25 cellular contexts compared by ENCODE assay signal in genomic region chr12:49259452-49259851, GRCh38. TPM values are rescaled to one million over a fixed set of nuclear protein-coding genes. Genes with fewer than 3 reads are reported as not detected.
A peak's percentile ranks its signal among the peaks of the same experiment; 100 is the strongest.
DNase-seq lines count a peak whose midpoint lies in the region; ATAC-seq and TF ChIP-seq lines count a peak whose summit lies in the region.
"Had no signal": no experiment of that assay in that cellular context is flagged by ENCODE, and none has a peak within 500 bp of the region (broad histone marks: within the 10 kb centered on the region; RNA-seq: fewer than 3 reads in every experiment).

No MANE protein-coding gene starts in this region.

- no peaks in the 10 kb centered on the region for H3K9me3 Mint-ChIP-seq in dendritic cell treated with granulocyte-macrophage colony-stimulating factor and Interleukin-4, amounts not matched to agents 40 ng/mL and 50 ng/mL, for 4 days
- H3K9me3 Mint-ChIP-seq in mesothelial cell of epicardium, result no peaks in the 10 kb centered on the region
- H3K9me3 Mint-ChIP-seq: activated CD4-positive, alpha-beta T cell treated with anti-CD3 and anti-CD28 coated beads, Interleukin-2, amount 10 ng/mL, durations not matched to agents 24 days and 14 days; activated naive CD4-positive, alpha-beta T cell treated with anti-CD3 and anti-CD28 coated beads, Interleukin-2, amount 50 U/mL, for 72 hours; activated T-helper 1 cell treated with anti-CD3 and anti-CD28 coated beads, Interleukin-12 subunit alpha, Interleukin-12 subunit beta, Interleukin-2, Interleukin-4 antibody, amounts not matched to agents 30 ng/mL and 10 ng/mL and 1 ng/mL, durations not matched to agents 14 hours and 24 hours and 36 hours; effector memory CD8-positive, alpha-beta T cell had no signal

- no peaks in the 10 kb centered on the region for H3K36me3 ChIP-seq in left ventricle myocardium inferior
- H3K36me3 ChIP-seq: thyroid gland had no signal

- no peak for TF ChIP-seq POLR2A in erythroblast (IDR thresholded peaks at IDR 0.05; ENCODE audit: low read length)

- H3K27me3 ChIP-seq in left ventricle myocardium inferior (ENCODE audit: low read depth) (no peaks in the 10 kb centered on the region), dorsolateral prefrontal cortex (peaks cover 0 to 13% (median 0%) of the 10 kb centered on the region in 45 donors)
- H3K27me3 ChIP-seq: thyroid gland had no signal

- H3K27ac Mint-ChIP-seq in dendritic cell treated with granulocyte-macrophage colony-stimulating factor and Interleukin-4, amounts not matched to agents 40 ng/mL and 50 ng/mL, for 4 days, result peak overlapping the region; percentile 67
- H3K27ac Mint-ChIP-seq in mesothelial cell of epicardium, result peak overlapping the region; percentile 51
- H3K27ac Mint-ChIP-seq: activated CD4-positive, alpha-beta T cell treated with anti-CD3 and anti-CD28 coated beads, Interleukin-2, amount 10 ng/mL, durations not matched to agents 24 days and 14 days; activated CD8-positive, alpha-beta memory T cell treated with anti-CD3 and anti-CD28 coated beads, Interleukin-2, amount 10 ng/mL, durations not matched to agents 7 days and 5 days; activated naive CD4-positive, alpha-beta T cell treated with anti-CD3 and anti-CD28 coated beads, Interleukin-2, amount 50 U/mL, for 72 hours; activated T-helper 1 cell treated with anti-CD3 and anti-CD28 coated beads, Interleukin-12 subunit alpha, Interleukin-12 subunit beta, Interleukin-2, Interleukin-4 antibody, amounts not matched to agents 30 ng/mL and 10 ng/mL and 1 ng/mL, durations not matched to agents 14 hours and 24 hours and 36 hours; effector memory CD8-positive, alpha-beta T cell; stimulated activated naive B cell treated with anti-CD40 and anti-IgM and Interleukin-4, amounts not matched to agents 10 μg/mL and 1 μg/mL and 100 μg/mL, for 72 hours had no signal

- H3K4me3 ChIP-seq in left ventricle myocardium inferior (no peak overlapping the region), dorsolateral prefrontal cortex (no peak overlapping the region)
- H3K4me3 ChIP-seq: thyroid gland had no signal

- DNase-seq in left ventricle myocardium inferior (no peak), Right ventricle myocardium superior (no peak), mesothelial cell of epicardium (ENCODE audit: low spot score in 2 of 2, unreplicated experiment in 2 of 2) (no peak), dorsolateral prefrontal cortex (no peak), GM13977 (ENCODE audit: low spot score) (no peak), erythroblast (lab: John Stamatoyannopoulos, UW) (no peak)
- DNase-seq: activated CD4-positive, alpha-beta T cell treated with anti-CD3 and anti-CD28 coated beads, Interleukin-2, amount 10 ng/mL, durations not matched to agents 24 days and 14 days; activated CD8-positive, alpha-beta memory T cell treated with anti-CD3 and anti-CD28 coated beads, Interleukin-2, amount 10 ng/mL, durations not matched to agents 7 days and 5 days; C1 segment of cervical spinal cord; effector memory CD8-positive, alpha-beta T cell; left ventricle myocardium superior; NCI-H1105; NCI-H2081; SIG-M5; stimulated activated CD4-positive, alpha-beta T cell treated with anti-CD3 and anti-CD28 coated beads, Interleukin-2, amount 100 ng/mL, for 48 hours; stimulated activated naive B cell treated with anti-CD40 and anti-IgM and Interleukin-4, amounts not matched to agents 10 μg/mL and 1 μg/mL and 100 μg/mL, for 72 hours; thyroid gland had no signal

- intact Hi-C loops in left ventricle myocardium inferior (cut with micrococcal nuclease), result no loop called here
- intact Hi-C loops in Right ventricle myocardium superior (cut with DNase I), result no loop called here
- intact Hi-C loops in dendritic cell treated with granulocyte-macrophage colony-stimulating factor and Interleukin-4, amounts not matched to agents 40 ng/mL and 50 ng/mL, for 4 days (cut with micrococcal nuclease), result no loop called here
- intact Hi-C loops in dorsolateral prefrontal cortex (cut with DNase I), result no loop called here

- H3K4me3 Mint-ChIP-seq in dendritic cell treated with granulocyte-macrophage colony-stimulating factor and Interleukin-4, amounts not matched to agents 40 ng/mL and 50 ng/mL, for 4 days, result no peak overlapping the region
- H3K4me3 Mint-ChIP-seq in mesothelial cell of epicardium, result no peak overlapping the region
- H3K4me3 Mint-ChIP-seq: activated CD4-positive, alpha-beta T cell treated with anti-CD3 and anti-CD28 coated beads, Interleukin-2, amount 10 ng/mL, durations not matched to agents 24 days and 14 days; activated CD8-positive, alpha-beta memory T cell treated with anti-CD3 and anti-CD28 coated beads, Interleukin-2, amount 10 ng/mL, durations not matched to agents 7 days and 5 days; activated T-helper 1 cell treated with anti-CD3 and anti-CD28 coated beads, Interleukin-12 subunit alpha, Interleukin-12 subunit beta, Interleukin-2, Interleukin-4 antibody, amounts not matched to agents 30 ng/mL and 10 ng/mL and 1 ng/mL, durations not matched to agents 14 hours and 24 hours and 36 hours; effector memory CD8-positive, alpha-beta T cell; stimulated activated naive B cell treated with anti-CD40 and anti-IgM and Interleukin-4, amounts not matched to agents 10 μg/mL and 1 μg/mL and 100 μg/mL, for 72 hours had no signal

- no peaks in the 10 kb centered on the region for H3K9me3 ChIP-seq in left ventricle myocardium inferior (replicated peaks)
- H3K9me3 ChIP-seq: thyroid gland had no signal

- H3K27ac ChIP-seq in left ventricle myocardium inferior (replicated peaks) (peak overlapping the region; percentile 31), dorsolateral prefrontal cortex (peak overlapping the region in 2 of 59 donors; percentile 33 to 62)

- H3K36me3 Mint-ChIP-seq in dendritic cell treated with granulocyte-macrophage colony-stimulating factor and Interleukin-4, amounts not matched to agents 40 ng/mL and 50 ng/mL, for 4 days (ENCODE audit: low read depth), result peaks cover 6% of the 10 kb centered on the region
- no peaks in the 10 kb centered on the region for H3K36me3 Mint-ChIP-seq in mesothelial cell of epicardium

- H3K4me1 ChIP-seq in left ventricle myocardium inferior, result peaks cover 20% of the 10 kb centered on the region
- H3K4me1 ChIP-seq: thyroid gland had no signal

- H3K27me3 Mint-ChIP-seq in dendritic cell treated with granulocyte-macrophage colony-stimulating factor and Interleukin-4, amounts not matched to agents 40 ng/mL and 50 ng/mL, for 4 days, result no peaks in the 10 kb centered on the region
- no peaks in the 10 kb centered on the region for H3K27me3 Mint-ChIP-seq in mesothelial cell of epicardium (ENCODE audit: low read depth)
- H3K27me3 Mint-ChIP-seq: activated CD4-positive, alpha-beta T cell treated with anti-CD3 and anti-CD28 coated beads, Interleukin-2, amount 10 ng/mL, durations not matched to agents 24 days and 14 days; activated CD8-positive, alpha-beta memory T cell treated with anti-CD3 and anti-CD28 coated beads, Interleukin-2, amount 10 ng/mL, durations not matched to agents 7 days and 5 days; effector memory CD8-positive, alpha-beta T cell; stimulated activated naive B cell treated with anti-CD40 and anti-IgM and Interleukin-4, amounts not matched to agents 10 μg/mL and 1 μg/mL and 100 μg/mL, for 72 hours had no signal

- in situ Hi-C loops in GM13977 (cut with MboI; ENCODE audit: low pct_unique_long_range_greater_than_20kb, low sequenced_read_pairs, unreplicated experiment), result no loop called here

- ATAC-seq in Right ventricle myocardium superior (ENCODE audit: poor library complexity) (no peak), HG03439 (IDR thresholded peaks at IDR 0.05; ENCODE audit: unreplicated experiment) (no peak)
- ATAC-seq: activated CD8-positive, alpha-beta memory T cell treated with anti-CD3 and anti-CD28 coated beads, Interleukin-2, amount 10 ng/mL, durations not matched to agents 7 days and 5 days; activated naive CD4-positive, alpha-beta T cell treated with anti-CD3 and anti-CD28 coated beads, Interleukin-2, amount 50 U/mL, for 72 hours; effector memory CD8-positive, alpha-beta T cell; left ventricle myocardium superior; stimulated activated naive B cell treated with anti-CD40 and anti-IgM and Interleukin-4, amounts not matched to agents 10 μg/mL and 1 μg/mL and 100 μg/mL, for 72 hours had no signal

- peaks cover 48% of the 10 kb centered on the region for H3K4me1 Mint-ChIP-seq in dendritic cell treated with granulocyte-macrophage colony-stimulating factor and Interleukin-4, amounts not matched to agents 40 ng/mL and 50 ng/mL, for 4 days (ENCODE audit: low read depth)
- H3K4me1 Mint-ChIP-seq in mesothelial cell of epicardium, result peaks cover 15% of the 10 kb centered on the region

- TF ChIP-seq CTCF in left ventricle myocardium inferior (IDR thresholded peaks at IDR 0.05; ENCODE audit: borderline replicate concordance) (no peak), mesothelial cell of epicardium (IDR thresholded peaks at IDR 0.05; ENCODE audit: unreplicated experiment) (no peak), dorsolateral prefrontal cortex (IDR thresholded peaks at IDR 0.05 in 54 of 56, conservative IDR thresholded peaks at IDR 0.05 in 2 of 56; ENCODE audit: low read depth in 1 of 56, partially characterized antibody in 56 of 56) (no peak), GM13977 (IDR thresholded peaks at IDR 0.05; ENCODE audit: extremely low read depth, insufficient read depth, missing control alignments) (no peak)

RNA-seq across cellular contexts. Expression of gene TUBA1C, which starts 5.4 kb away (rescaled TPM):
- total RNA-seq in left ventricle myocardium inferior, result 35.0 TPM
- 50.9 TPM for total RNA-seq in Right ventricle myocardium superior
- 120 to 123 TPM (median 122 TPM) in 3 replicates for total RNA-seq in mesothelial cell of epicardium
- 10 to 100 TPM in 95 of 120 experiments, 1 to 10 TPM in 25; 3.6 to 40.5 (median 14.6) TPM for total RNA-seq in dorsolateral prefrontal cortex

RNA-seq across cellular contexts. Expression of gene PRPH, which starts 35.5 kb away (rescaled TPM):
- total RNA-seq in left ventricle myocardium inferior (not detected), Right ventricle myocardium superior (not detected), mesothelial cell of epicardium (0.38 TPM in 1 of 3 replicates, not detected in the others), dorsolateral prefrontal cortex (1 to 10 TPM in 40 of 120 experiments, under 1 TPM in 58, not detected in 22; 0.15 to 10.0 (median 0.84) TPM)
- total RNA-seq: activated naive CD4-positive, alpha-beta T cell treated with anti-CD3 and anti-CD28 coated beads, Interleukin-2, amount 50 U/mL, for 72 hours; activated T-helper 1 cell treated with anti-CD3 and anti-CD28 coated beads, Interleukin-12 subunit alpha, Interleukin-12 subunit beta, Interleukin-2, Interleukin-4 antibody, amounts not matched to agents 30 ng/mL and 10 ng/mL and 1 ng/mL, durations not matched to agents 14 hours and 24 hours and 36 hours; fibroblast of villous mesenchyme; left ventricle myocardium superior; mononuclear cell; OCI-LY7; T-helper 1 cell treated with Interleukin-12 subunit alpha and Interleukin-12 subunit beta and Interleukin-4 antibody, amounts not matched to agents 30 ng/mL and 1 ng/mL, for 36 hours had no signal
